ENCODE assay signal across 8 cellular contexts in genomic region chr12:46368138-46368537, GRCh38. TPM values are rescaled to one million over a fixed set of nuclear protein-coding genes. Genes with fewer than 3 reads are reported as not detected.
DNase-seq lines count a peak whose midpoint lies in the region; ATAC-seq and TF ChIP-seq lines count a peak whose summit lies in the region.

No MANE protein-coding gene starts in this region.

- DNase-seq in Calu3 (no peak), fibroblast of peridontal ligament (ENCODE audit: extremely low read depth) (peak; percentile 36), putamen (ENCODE audit: low spot score) (peak; percentile 83), posterior vena cava (ENCODE audit: low spot score) (no peak), neuronal stem cell (ENCODE audit: low spot score) (no peak), NCI-H82 treated with DMSO at 0.1 percent for 48 hours (lab: John Stamatoyannopoulos, UW; ENCODE audit: unreplicated experiment) (no peak)

- peak overlapping the region; percentile 67 for H3K4me3 Mint-ChIP-seq in Calu3 (ENCODE audit: low read depth, unreplicated experiment)

- H3K9me3 ChIP-seq in neuronal stem cell (replicated peaks in 1 of 2; ENCODE audit: control insufficient read depth in 2 of 2, insufficient read depth in 1 of 2, low read depth in 1 of 2, low read length in 2 of 2) = no peaks in the 10 kb centered on the region

- no peak overlapping the region for H4K91ac ChIP-seq in neuronal stem cell (ENCODE audit: low read depth, low read length, poor library complexity)

- peaks cover 3 to 4% of the 10 kb centered on the region in 2 donors for H3K4me1 ChIP-seq in neuronal stem cell (ENCODE audit: control insufficient read depth in 2 of 2, insufficient read depth in 1 of 2, low read depth in 1 of 2, low read length in 2 of 2)

- no peak overlapping the region for H3K14ac ChIP-seq in neuronal stem cell (ENCODE audit: low read length)

- H2BK15ac ChIP-seq in neuronal stem cell (ENCODE audit: low read length) = no peak overlapping the region

- ATAC-seq in GM21367 (IDR thresholded peaks at IDR 0.05; ENCODE audit: unreplicated experiment) = no peak

- H2BK120ac ChIP-seq in neuronal stem cell (ENCODE audit: low read depth, low read length) = no peak overlapping the region

- peak overlapping the region; percentile 97 for H3K4me3 ChIP-seq in WI38 (ENCODE audit: low read depth, low read length)
- no peak overlapping the region for H3K4me3 ChIP-seq in neuronal stem cell (ENCODE audit: low read length in 2 of 2)

- no peak for TF ChIP-seq CTCF in Calu3 (IDR thresholded peaks at IDR 0.05; ENCODE audit: unreplicated experiment)
- no peak for TF ChIP-seq CTCF in WI38 (IDR thresholded peaks at IDR 0.05; ENCODE audit: low read depth, low read length)

- no peak overlapping the region for H2AK5ac ChIP-seq in neuronal stem cell (ENCODE audit: low read depth, low read length)

- no peak overlapping the region for H2BK5ac ChIP-seq in neuronal stem cell (ENCODE audit: low read length)

- no peak overlapping the region for H3K23ac ChIP-seq in neuronal stem cell (ENCODE audit: low read depth, low read length, poor library complexity)

- H3K4me1 Mint-ChIP-seq in Calu3 (ENCODE audit: low read depth, unreplicated experiment) = peaks cover under 1% of the 10 kb centered on the region

- no peak overlapping the region for H2AFZ ChIP-seq in neuronal stem cell (ENCODE audit: low read length)

- no peaks in the 10 kb centered on the region for H3K9me3 Mint-ChIP-seq in Calu3 (ENCODE audit: low read depth, unreplicated experiment)

- BruUV-seq in Calu3 (replicated peaks; lab: Mats Ljungman, UMichigan) = no TSS peak

- H3K36me3 Mint-ChIP-seq in Calu3 (ENCODE audit: insufficient read depth, unreplicated experiment) = peaks cover 94% of the 10 kb centered on the region

- CTCF ChIA-PET in Calu3 (lab: Charles Lee) = interaction anchor here (1.3 kb wide), 2 partner anchors 74 to 124 kb away, joined by 3 read pairs; no protein-coding TSS in a partner anchor

- H3K4ac ChIP-seq in neuronal stem cell (ENCODE audit: low read length) = no peak overlapping the region

- no peak overlapping the region for H3K27ac ChIP-seq in neuronal stem cell (replicated peaks; ENCODE audit: low read length)

- H3K36me3 ChIP-seq in neuronal stem cell (replicated peaks in 1 of 2; ENCODE audit: control insufficient read depth in 2 of 2, insufficient read depth in 2 of 2, low read length in 2 of 2) = peaks cover 29 to 80% of the 10 kb centered on the region in 2 donors

- intact Hi-C loops in Calu3 (cut with micrococcal nuclease; ENCODE audit: unreplicated experiment) = loop anchor here (5.0 kb wide), 3 partner anchors 64 to 294 kb away; no protein-coding TSS in a partner anchor
- intact Hi-C loops in posterior vena cava (cut with DNase I) = no loop called here

- H3K9ac ChIP-seq in neuronal stem cell (ENCODE audit: low read depth, low read length, poor library complexity) = no peak overlapping the region

- H4K8ac ChIP-seq in neuronal stem cell (ENCODE audit: low read depth, low read length) = no peak overlapping the region

- no peak overlapping the region for H2BK12ac ChIP-seq in neuronal stem cell (ENCODE audit: low read length)

- H3K4me2 ChIP-seq in neuronal stem cell (ENCODE audit: insufficient read depth, low read length, poor library complexity, severe bottlenecking) = no peak overlapping the region

- H3K18ac ChIP-seq in neuronal stem cell (ENCODE audit: low read length) = no peak overlapping the region

- H3K27me3 Mint-ChIP-seq in Calu3 (ENCODE audit: unreplicated experiment) = no peaks in the 10 kb centered on the region

- peaks cover 3% of the 10 kb centered on the region for H3K79me1 ChIP-seq in neuronal stem cell (ENCODE audit: low read depth, low read length)

- H3K27me3 ChIP-seq in neuronal stem cell (ENCODE audit: control insufficient read depth in 3 of 3, insufficient read depth in 3 of 3, low read depth in 1 of 3, low read length in 3 of 3) = no peaks in the 10 kb centered on the region

- peak overlapping the region; percentile 66 for H3K27ac Mint-ChIP-seq in Calu3 (ENCODE audit: unreplicated experiment)

RNA-seq across cellular contexts. Expression of gene SLC38A2, which starts 4.4 kb away (rescaled TPM):
- 142 and 170 TPM in 2 replicates for total RNA-seq in Calu3 (2022)
- total RNA-seq in posterior vena cava = 100 to 1,000 TPM; 255 to 324 TPM
- 168 TPM for polyA plus RNA-seq in neuronal stem cell (2013, experiment 1 of 2)
- polyA plus RNA-seq in neuronal stem cell (2013, experiment 2 of 2) = 171 TPM

Comparison
In these comparisons a context has a peak if more than half of its experiments do, and no peak if none do; other contexts are left out.
1. DNase-seq: peak in fibroblast of peridontal ligament (single experiment) and putamen (single experiment); none in Calu3 (single experiment), posterior vena cava (single experiment), neuronal stem cell (single experiment) and NCI-H82 treated with DMSO at 0.1 percent for 48 hours (single experiment).